ENCODE assay signal across 12 cellular contexts in the genomic region with DNA sequence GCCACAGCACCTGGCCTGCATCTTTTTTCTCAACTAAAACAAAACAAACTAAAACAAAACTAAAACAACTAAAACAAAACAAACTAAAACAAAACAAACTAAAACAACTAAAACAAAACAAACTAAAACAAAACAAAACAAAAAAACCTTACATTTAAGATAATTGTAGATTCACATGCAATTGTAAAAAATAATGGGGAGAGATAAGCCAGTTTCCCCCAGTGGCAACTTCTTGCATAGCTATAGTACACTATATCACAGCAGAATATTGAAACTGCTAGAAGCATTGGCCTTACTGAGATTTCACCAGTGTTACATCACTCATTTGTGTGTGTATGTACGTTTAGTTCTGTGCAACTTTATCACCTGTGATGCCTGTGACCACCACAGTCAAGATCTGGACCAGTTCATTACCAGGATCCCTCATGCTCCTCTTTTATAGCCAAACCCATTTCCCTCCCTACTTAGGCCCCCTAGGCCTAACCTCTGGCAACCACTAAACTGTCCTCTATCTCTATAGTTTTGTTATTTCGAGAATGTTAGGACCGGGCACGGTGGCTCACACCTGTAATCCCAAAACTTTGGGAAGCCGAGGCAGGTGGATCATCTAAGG. TPM values are rescaled to one million over a fixed set of nuclear protein-coding genes. Genes with fewer than 3 reads are reported as not detected.
A peak's percentile ranks its signal among the peaks of the same experiment; 100 is the strongest.
DNase-seq lines count a peak whose midpoint lies in the region; ATAC-seq and TF ChIP-seq lines count a peak whose summit lies in the region.
"Had no signal": no experiment of that assay in that cellular context is flagged by ENCODE, and none has a peak within 500 bp of the region (broad histone marks: within the 10 kb centered on the region; RNA-seq: fewer than 3 reads in every experiment).

No MANE protein-coding gene starts in this region.

- H3K4me3 ChIP-seq in AG09309 (ENCODE audit: control insufficient read depth, low read depth, low read length) (no peak overlapping the region), coronary artery (no peak overlapping the region)
- H3K4me3 ChIP-seq: lower lobe of right lung, right lobe of liver had no signal

- no peak for DNase-seq in AG09309 (ENCODE audit: low read depth)
- peak; percentile 80 for DNase-seq in RKO (ENCODE audit: low spot score)
- DNase-seq in NCI-H510A (lab: John Stamatoyannopoulos, UW), result no peak
- DNase-seq in coronary artery (ENCODE audit: low spot score), result no peak
- no peak for DNase-seq in amniotic stem cell (lab: John Stamatoyannopoulos, UW)
- DNase-seq: activated naive CD4-positive, alpha-beta T cell treated with Interleukin-2 at 50 U/mL for 16 hours; DMS79 treated with DMSO at 0.1 percent for 48 hours; lower lobe of right lung had no signal

- TF ChIP-seq CTCF in AG09309 (IDR thresholded peaks at IDR 0.05; ENCODE audit: control insufficient read depth, insufficient read depth, low read depth, low read length, missing control alignments) (peak; percentile 19), GM12873 (IDR thresholded peaks at IDR 0.05; ENCODE audit: insufficient read depth, low read depth, low read length, missing control alignments) (peak; percentile 29), coronary artery (IDR thresholded peaks at IDR 0.05) (no peak)

- ATAC-seq in esophagus mucosa, result peak; percentile 24
- no peak for ATAC-seq in GM19452 (IDR thresholded peaks at IDR 0.05; ENCODE audit: unreplicated experiment)
- ATAC-seq: lower lobe of right lung had no signal

- no peak overlapping the region for H3K27ac ChIP-seq in coronary artery
- H3K27ac ChIP-seq: lower lobe of right lung, right lobe of liver had no signal

RNA-seq across cellular contexts. Expression of a gene that starts 9.3 kb away (rescaled TPM):
- total RNA-seq in esophagus mucosa, result not detected
- total RNA-seq: lower lobe of right lung, right lobe of liver had no signal

RNA-seq across cellular contexts. Expression of a gene that starts 28.3 kb away (rescaled TPM):
- total RNA-seq in esophagus mucosa, result 170 TPM

RNA-seq across cellular contexts. Expression of a gene that starts 56.2 kb away (rescaled TPM):
- total RNA-seq in esophagus mucosa, result 2.9 TPM
